29 cellular contexts compared by ENCODE assay signal in the genomic region with DNA sequence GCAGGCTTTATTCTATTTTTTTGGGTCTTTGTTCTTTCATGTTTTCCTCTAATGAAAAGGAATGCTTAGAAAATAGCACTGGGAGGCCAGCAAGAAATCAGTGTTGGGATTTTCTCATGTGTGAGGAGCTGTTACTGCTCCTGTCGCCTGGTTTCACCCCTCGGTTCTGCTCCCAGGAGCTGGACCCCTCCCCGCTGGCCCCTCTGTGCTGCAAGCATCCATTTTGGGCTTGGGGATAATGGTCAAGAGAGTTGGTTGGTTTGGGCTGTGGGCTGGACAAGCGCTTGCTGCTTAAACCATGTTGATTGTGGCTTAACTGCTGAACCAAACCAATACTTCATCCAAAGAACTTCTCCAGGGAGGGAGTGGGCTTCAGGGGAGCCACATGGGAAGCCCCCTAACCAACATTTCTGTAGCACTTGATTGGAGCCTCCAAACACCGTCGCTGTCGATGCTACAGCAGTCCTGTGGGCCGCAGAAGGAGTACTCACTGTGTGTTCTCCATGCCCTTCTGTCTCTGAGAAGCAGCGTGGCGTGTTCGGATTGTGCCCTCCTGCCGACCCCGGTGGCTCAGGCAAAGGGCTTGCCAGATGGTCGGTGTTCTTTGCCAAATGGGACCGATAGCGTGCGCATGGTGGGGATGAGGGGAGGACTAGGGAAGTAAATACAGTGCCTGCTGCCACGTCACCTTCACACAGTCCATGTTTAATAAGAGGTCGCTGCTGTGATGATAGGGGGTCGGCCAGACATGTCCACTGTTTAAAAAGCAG. TPM values are rescaled to one million over a fixed set of nuclear protein-coding genes. Genes with fewer than 3 reads are reported as not detected.
DNase-seq lines count a peak whose midpoint lies in the region; ATAC-seq, FAIRE-seq and TF ChIP-seq lines count a peak whose summit lies in the region.
"Had no signal": no experiment of that assay in that cellular context is flagged by ENCODE, and none has a peak within 500 bp of the region (broad histone marks: within the 10 kb centered on the region; RNA-seq: fewer than 3 reads in every experiment).

No MANE protein-coding gene starts in this region.

- H3K9me3 ChIP-seq in kidney (ENCODE audit: control insufficient read depth in 1 of 2, low read length in 2 of 2), result no peaks in the 10 kb centered on the region
- H3K9me3 ChIP-seq in upper lobe of right lung, result no peaks in the 10 kb centered on the region
- H3K9me3 ChIP-seq: colonic mucosa, ovary, SJCRH30 had no signal

- DNase-seq in NCI-H82 (lab: John Stamatoyannopoulos, UW) (peak; percentile 30), NCI-H82 treated with DMSO at 0.1 percent for 48 hours (lab: John Stamatoyannopoulos, UW; ENCODE audit: unreplicated experiment) (no peak), NCI-H524 treated with DMSO at 0.1 percent for 48 hours (lab: John Stamatoyannopoulos, UW) (peak; percentile 79), kidney (peak; percentile 29), upper lobe of right lung (peak; percentile 61), left lobe of liver (ENCODE audit: low spot score) (no peak), UCSD-AML1 (lab: John Stamatoyannopoulos, UW; ENCODE audit: unreplicated experiment) (no peak)
- DNase-seq: activated CD4-positive, alpha-beta T cell treated with anti-CD3 and anti-CD28 coated beads for 36 hours; activated CD8-positive, alpha-beta T cell treated with anti-CD3 and anti-CD28 coated beads, Interleukin-2, amount 10 ng/mL, durations not matched to agents 7 days and 5 days; amniotic stem cell; CD4-positive, CD25-positive, alpha-beta regulatory T cell; colonic mucosa; effector CD4-positive, alpha-beta T cell; hippocampal formation; Kasumi-1; mammary epithelial cell; SJCRH30; small intestine; stimulated activated naive CD4-positive, alpha-beta T cell treated with Interleukin-2 at 50 U/mL for 16 hours; T-helper 9 cell had no signal

- H3K9ac ChIP-seq in kidney (ENCODE audit: low read length in 2 of 2), result no peak overlapping the region

- no peak overlapping the region for H3K4me3 ChIP-seq in kidney (ENCODE audit: low read length in 2 of 2)
- no peak overlapping the region for H3K4me3 ChIP-seq in upper lobe of right lung
- H3K4me3 ChIP-seq: colonic mucosa, gastroesophageal sphincter, ovary, SJCRH30 had no signal

- H3K36me3 ChIP-seq in kidney (ENCODE audit: control insufficient read depth in 1 of 2, insufficient read depth in 2 of 2, low read length in 2 of 2), result no peaks in the 10 kb centered on the region
- H3K36me3 ChIP-seq in upper lobe of right lung, result no peaks in the 10 kb centered on the region
- H3K36me3 ChIP-seq: colonic mucosa, gastroesophageal sphincter, ovary, SJCRH30 had no signal

- no peak for FAIRE-seq in kidney (lab: Jason Lieb, UNC)
- FAIRE-seq: D721Med, small intestine had no signal

- H3K27ac ChIP-seq in kidney (ENCODE audit: low read depth in 2 of 2, low read length in 2 of 2), result no peak overlapping the region
- no peak overlapping the region for H3K27ac ChIP-seq in upper lobe of right lung
- H3K27ac ChIP-seq: 22Rv1, colonic mucosa, gastroesophageal sphincter, ovary, SJCRH30, VCaP had no signal

- no peak for ATAC-seq in upper lobe of right lung
- ATAC-seq in left lobe of liver, result no peak
- no peak for ATAC-seq in HG02678 (IDR thresholded peaks at IDR 0.05; ENCODE audit: unreplicated experiment)
- ATAC-seq: activated CD4-positive, alpha-beta T cell treated with anti-CD3 and anti-CD28 coated beads for 36 hours; activated CD8-positive, alpha-beta T cell treated with anti-CD3 and anti-CD28 coated beads, Interleukin-2, amount 10 ng/mL, durations not matched to agents 7 days and 5 days; gastroesophageal sphincter; HCT116; left colon; natural killer cell treated with Interleukin-12 subunit alpha and Interleukin-12 subunit beta and Interleukin-15 and Interleukin-18, amount 100 ng/mL, for 72 hours had no signal

- H3K4me1 ChIP-seq in kidney (ENCODE audit: control insufficient read depth in 1 of 2, insufficient read depth in 1 of 2, low read depth in 1 of 2, low read length in 2 of 2) (peaks cover 13 to 21% of the 10 kb centered on the region in 2 donors), upper lobe of right lung (peaks cover 9% of the 10 kb centered on the region)
- H3K4me1 ChIP-seq: SJCRH30 had no signal

- intact Hi-C loops in kidney (cut with DNase I) (no loop called here), upper lobe of right lung (cut with DNase I) (no loop called here)

- no peaks in the 10 kb centered on the region for H3K27me3 ChIP-seq in upper lobe of right lung
- H3K27me3 ChIP-seq: colonic mucosa, gastroesophageal sphincter, ovary, SJCRH30 had no signal

- no peak for TF ChIP-seq CTCF in kidney (IDR thresholded peaks at IDR 0.05; ENCODE audit: borderline replicate concordance, extremely low read depth, insufficient read depth)
- TF ChIP-seq CTCF in upper lobe of right lung (IDR thresholded peaks at IDR 0.05), result no peak

RNA-seq across cellular contexts. Expression of gene AGAP1, which starts 40.0 kb away (rescaled TPM):
- total RNA-seq in kidney (44.5 TPM), upper lobe of right lung (33.4 TPM), left lobe of liver (10.5 TPM)
- 8.1 TPM for polyA plus RNA-seq in kidney (ENCODE audit: insufficient read depth, low read depth, low replicate concordance)
- polyA plus RNA-seq: CD4-positive, CD25-positive, alpha-beta regulatory T cell had no signal

Comparison
In these comparisons a context has a peak if more than half of its experiments do, and no peak if none do; other contexts are left out.
1. DNase-seq: peak in NCI-H82 (single experiment), NCI-H524 treated with DMSO at 0.1 percent for 48 hours (single experiment), kidney (single experiment) and upper lobe of right lung (single experiment); none in NCI-H82 treated with DMSO at 0.1 percent for 48 hours (single experiment), left lobe of liver (single experiment) and UCSD-AML1 (single experiment).